Comparison of ENCODE assay signal across 8 cellular contexts in genomic region chr18:32714571-32715148, GRCh38. TPM values are rescaled to one million over a fixed set of nuclear protein-coding genes. Genes with fewer than 3 reads are reported as not detected.
DNase-seq lines count a peak whose midpoint lies in the region; ATAC-seq and TF ChIP-seq lines count a peak whose summit lies in the region.

No MANE protein-coding gene starts in this region.

- WGBS in psoas muscle, 3 donors, result 0 to 1% (median 1%) methylated on average over 4 of the region's 4 CpGs

- H3K27me3 ChIP-seq in psoas muscle (ENCODE audit: insufficient read depth in 3 of 3, low read length in 2 of 3), result no peaks in the 10 kb centered on the region
- H3K27me3 ChIP-seq in effector memory CD4-positive, alpha-beta T cell (replicated peaks; ENCODE audit: control insufficient read depth, insufficient read depth, low read length, poor library complexity, severe bottlenecking), result no peaks in the 10 kb centered on the region

- no peaks in the 10 kb centered on the region for H3K36me3 ChIP-seq in psoas muscle (ENCODE audit: insufficient read depth in 1 of 2, low read depth in 1 of 2)
- H3K36me3 ChIP-seq in effector memory CD4-positive, alpha-beta T cell (ENCODE audit: control insufficient read depth, insufficient read depth, low read length), result no peaks in the 10 kb centered on the region

- DNase-seq in DMS153 treated with DMSO at 0.1 percent for 48 hours (lab: John Stamatoyannopoulos, UW; ENCODE audit: unreplicated experiment) (peak; percentile 75), NCI-H2107 treated with DMSO at 0.1 percent for 48 hours (lab: John Stamatoyannopoulos, UW; ENCODE audit: unreplicated experiment) (peak; percentile 69), germinal center (ENCODE audit: low spot score) (peak; percentile 67), psoas muscle (no peak)
- DNase-seq in effector memory CD4-positive, alpha-beta T cell, result no peak

- ATAC-seq in GM19351 (IDR thresholded peaks at IDR 0.05; ENCODE audit: unreplicated experiment) (peak; percentile 100), HG03139 (IDR thresholded peaks at IDR 0.05; ENCODE audit: unreplicated experiment) (peak; percentile 96), psoas muscle (peak in 1 of 4 donors; percentile 45)

- H3K9me3 ChIP-seq in psoas muscle, result no peaks in the 10 kb centered on the region
- H3K9me3 ChIP-seq in effector memory CD4-positive, alpha-beta T cell (ENCODE audit: control insufficient read depth, low read length), result no peaks in the 10 kb centered on the region

- TF ChIP-seq CTCF in VCaP (conservative IDR thresholded peaks at IDR 0.05) (peak; percentile 89), psoas muscle (IDR thresholded peaks at IDR 0.05) (peak; percentile 55)

- H3K4me3 ChIP-seq in psoas muscle, result no peak overlapping the region
- H3K4me3 ChIP-seq in effector memory CD4-positive, alpha-beta T cell (ENCODE audit: insufficient read depth, low read depth, low read length, poor library complexity, severe bottlenecking), result no peak overlapping the region

- H3K27ac ChIP-seq in VCaP, result no peak overlapping the region
- no peak overlapping the region for H3K27ac ChIP-seq in psoas muscle
- H3K27ac ChIP-seq in effector memory CD4-positive, alpha-beta T cell (ENCODE audit: insufficient read depth, low read length, poor library complexity, severe bottlenecking), result no peak overlapping the region

- H3K4me1 ChIP-seq in psoas muscle, result no peaks in the 10 kb centered on the region
- no peaks in the 10 kb centered on the region for H3K4me1 ChIP-seq in effector memory CD4-positive, alpha-beta T cell (ENCODE audit: control insufficient read depth, insufficient read depth, low read length, poor library complexity, severe bottlenecking)

- intact Hi-C loops in psoas muscle (cut with DNase I), result no loop called here

RNA-seq across cellular contexts. Expression of gene KLHL14, which starts 58.2 kb away (rescaled TPM):
- total RNA-seq in psoas muscle, result not detected
- under 1 TPM in 1 of 3 donors, not detected in 2; 0.01 TPM for polyA plus RNA-seq in psoas muscle

Comparison
In these comparisons a context has a peak if more than half of its experiments do, and no peak if none do; other contexts are left out.
1. DNase-seq: peak in DMS153 treated with DMSO at 0.1 percent for 48 hours (single experiment), NCI-H2107 treated with DMSO at 0.1 percent for 48 hours (single experiment) and germinal center (single experiment); none in psoas muscle (0 of 2) and effector memory CD4-positive, alpha-beta T cell (0 of 3).